ENCODE assay signal across 8 cellular contexts in the genomic region with DNA sequence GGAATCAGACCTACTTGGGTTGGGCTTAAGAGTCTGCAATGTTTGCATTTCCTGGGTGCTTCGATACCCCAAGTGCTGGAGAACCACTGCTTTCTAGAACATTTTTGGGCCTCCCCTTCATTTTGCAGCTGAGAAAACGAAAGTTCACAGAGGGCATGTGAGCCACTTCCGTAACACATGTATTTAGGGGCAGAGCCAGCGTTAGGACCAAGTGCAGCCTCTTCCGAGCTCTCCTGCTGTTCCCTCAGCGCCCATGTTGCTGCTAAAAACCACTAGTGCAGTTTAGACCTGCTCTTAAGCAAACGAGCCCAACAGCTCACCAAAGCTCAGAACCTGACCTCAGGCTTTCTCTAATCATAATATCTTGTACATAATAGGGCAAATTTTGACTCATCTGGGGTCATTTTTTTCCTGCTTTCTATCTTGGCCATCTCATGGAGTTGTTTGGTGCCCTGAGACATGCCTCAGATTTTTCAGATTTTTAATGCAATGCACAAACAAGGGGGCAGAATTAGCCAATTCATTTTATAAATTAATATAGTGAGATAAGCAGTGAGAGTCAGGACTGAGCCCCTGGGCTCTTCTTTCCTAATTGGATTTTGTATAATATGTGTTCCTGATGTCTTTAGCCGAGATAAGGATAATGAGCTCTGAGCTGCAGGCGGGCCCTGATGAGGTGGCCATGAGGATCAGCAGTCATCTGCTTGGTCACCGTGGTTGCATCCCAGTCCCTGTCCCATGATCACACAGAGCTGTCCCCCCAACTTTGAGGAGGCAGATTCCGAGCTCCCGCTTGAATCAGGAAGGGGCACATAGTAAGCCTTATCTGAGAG. TPM values are rescaled to one million over a fixed set of nuclear protein-coding genes. Genes with fewer than 3 reads are reported as not detected.
DNase-seq lines count a peak whose midpoint lies in the region; ATAC-seq and TF ChIP-seq lines count a peak whose summit lies in the region.

No MANE protein-coding gene starts in this region.

- H3K27me3 Mint-ChIP-seq in natural killer cell (ENCODE audit: low read depth in 2 of 2), result no peaks in the 10 kb centered on the region

- no peaks in the 10 kb centered on the region for H3K9me2 ChIP-seq in OCI-LY1 (ENCODE audit: low read depth, low read length)

- no peaks in the 10 kb centered on the region for H3K9me3 ChIP-seq in DND-41 (ENCODE audit: insufficient read depth, low read length, severe bottlenecking)
- peaks cover 7% of the 10 kb centered on the region for H3K9me3 ChIP-seq in OCI-LY1 (ENCODE audit: low read length)

- no peaks in the 10 kb centered on the region for H3K36me3 Mint-ChIP-seq in natural killer cell

- H3K27me3 ChIP-seq in DND-41 (ENCODE audit: insufficient read depth, low read length, poor library complexity), result no peaks in the 10 kb centered on the region
- H3K27me3 ChIP-seq in OCI-LY1 (ENCODE audit: insufficient read depth, low read length), result peaks cover 3% of the 10 kb centered on the region; the same call in 1 of the 2 replicates

- H3K4me1 ChIP-seq in DND-41 (ENCODE audit: insufficient read depth, low read length) (no peaks in the 10 kb centered on the region), OCI-LY1 (ENCODE audit: insufficient read depth, low read length, severe bottlenecking) (peaks cover 15% of the 10 kb centered on the region)

- H3K27ac Mint-ChIP-seq in natural killer cell, result no peak overlapping the region

- peak; percentile 28 for DNase-seq in DND-41
- peak; percentile 55 for DNase-seq in amniotic epithelial cell (ENCODE audit: low read depth)
- DNase-seq in natural killer cell, result no peak
- DNase-seq in Ammon's horn (ENCODE audit: low spot score), result no peak
- DNase-seq in NCI-H226, result no peak

- no peak overlapping the region for H3K4me3 Mint-ChIP-seq in natural killer cell

- H3K9me3 Mint-ChIP-seq in natural killer cell, result no peaks in the 10 kb centered on the region

- peaks cover 5 to 11% of the 10 kb centered on the region in 2 donors for H3K4me1 Mint-ChIP-seq in natural killer cell

- H3K79me2 ChIP-seq in DND-41 (ENCODE audit: insufficient read depth, low read length), result no peaks in the 10 kb centered on the region
- no peaks in the 10 kb centered on the region for H3K79me2 ChIP-seq in OCI-LY1 (ENCODE audit: insufficient read depth, low read length)

- intact Hi-C loops in natural killer cell (cut with micrococcal nuclease), result no loop called here

- H4K20me1 ChIP-seq in DND-41 (ENCODE audit: insufficient read depth, low read length) (peaks cover 3% of the 10 kb centered on the region; the same call in 1 of the 2 replicates), OCI-LY1 (ENCODE audit: insufficient read depth, low read length) (no peaks in the 10 kb centered on the region)

- H3K9ac ChIP-seq in DND-41 (ENCODE audit: low read depth, low read length), result no peak overlapping the region
- H3K9ac ChIP-seq in OCI-LY1 (ENCODE audit: low read length), result no peak overlapping the region

- H2AFZ ChIP-seq in DND-41 (ENCODE audit: low read depth, low read length), result no peak overlapping the region
- H2AFZ ChIP-seq in OCI-LY1 (ENCODE audit: low read length), result peak overlapping the region; percentile 49; the same call in 1 of the 2 replicates

- H3K36me3 ChIP-seq in DND-41 (ENCODE audit: insufficient read depth, low read length) (no peaks in the 10 kb centered on the region), OCI-LY1 (ENCODE audit: insufficient read depth, low read length) (no peaks in the 10 kb centered on the region; the same call in 1 of the 2 replicates)

- H3K4me3 ChIP-seq in DND-41 (ENCODE audit: low read depth in 1 of 2, low read length in 2 of 2), result no peak overlapping the region
- H3K4me3 ChIP-seq in OCI-LY1 (ENCODE audit: low read depth, low read length, poor library complexity, severe bottlenecking), result peak overlapping the region; percentile 13

- H3F3A ChIP-seq in OCI-LY1 (ENCODE audit: insufficient read depth, low read length), result no peaks in the 10 kb centered on the region

- H3K27ac ChIP-seq in DND-41 (ENCODE audit: low read length) (no peak overlapping the region), OCI-LY1 (ENCODE audit: low read depth, low read length, poor library complexity, severe bottlenecking) (no peak overlapping the region)

- peak; percentile 62 for ATAC-seq in DND-41 (ENCODE audit: insufficient read depth, low read depth)
- peak; percentile 38 to 50 (median 44) for ATAC-seq in natural killer cell
- no peak for ATAC-seq in GM21515 (IDR thresholded peaks at IDR 0.05; ENCODE audit: unreplicated experiment)
- ATAC-seq in HG03565 (IDR thresholded peaks at IDR 0.05; ENCODE audit: unreplicated experiment), result no peak

- H3K4me2 ChIP-seq in DND-41 (ENCODE audit: insufficient read depth, low read length) (no peak overlapping the region), OCI-LY1 (ENCODE audit: low read length) (peak overlapping the region; percentile 44; the same call in 1 of the 2 replicates)

- no peak for TF ChIP-seq CTCF in DND-41 (IDR thresholded peaks at IDR 0.05; ENCODE audit: borderline replicate concordance, extremely low read depth, low read length, poor library complexity, severe bottlenecking)
- TF ChIP-seq CTCF in OCI-LY1 (IDR thresholded peaks at IDR 0.05; ENCODE audit: low read length), result no peak
- no peak for TF ChIP-seq CTCF in natural killer cell (IDR thresholded peaks at IDR 0.05)

RNA-seq across cellular contexts. Expression of a gene that starts 12.9 kb away (rescaled TPM):
- 1 to 10 TPM; 7.6 to 9.7 (median 8.3) TPM for total RNA-seq in natural killer cell

Comparison
In these comparisons a context has a peak if more than half of its experiments do, and no peak if none do; other contexts are left out.
1. ATAC-seq: peak in DND-41 (single experiment) and natural killer cell (3 of 3); none in GM21515 (single experiment) and HG03565 (single experiment).
2. DNase-seq: peak in DND-41 (single experiment) and amniotic epithelial cell (single experiment); none in natural killer cell (single experiment), Ammon's horn (single experiment) and NCI-H226 (single experiment).